Comparison of ENCODE assay signal across 13 cellular contexts in the genomic region with DNA sequence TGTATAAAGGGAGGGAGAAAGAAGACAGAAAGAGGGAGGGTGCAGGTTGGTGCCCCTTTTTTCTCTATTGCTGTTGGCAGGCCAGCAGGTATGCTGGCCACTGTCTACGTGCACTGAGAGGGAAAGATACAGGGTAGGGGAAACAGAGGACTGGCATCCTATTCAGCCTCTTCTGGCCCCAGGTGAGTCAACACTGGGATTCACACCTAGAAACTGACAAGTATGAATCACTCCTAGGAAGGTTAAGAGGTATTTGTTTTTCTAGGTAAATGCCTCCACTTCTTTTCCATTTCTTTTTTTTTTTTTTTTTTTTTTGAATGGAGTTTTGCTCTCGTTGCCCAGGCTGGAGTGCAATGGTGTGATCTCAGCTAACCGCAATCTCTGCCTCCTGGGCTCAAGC.
"Had no signal": no experiment of that assay in that cellular context is flagged by ENCODE, and none has a peak within 500 bp of the region (broad histone marks: within the 10 kb centered on the region; RNA-seq: fewer than 3 reads in every experiment).

No MANE protein-coding gene starts in this region.

- H3K36me3 ChIP-seq: cardiac muscle cell, thyroid gland, vagina had no signal

- H3K27me3 Mint-ChIP-seq: activated CD4-positive, alpha-beta memory T cell treated with anti-CD3 and anti-CD28 coated beads, Interleukin-2, amount 10 ng/mL, durations not matched to agents 7 days and 5 days; activated CD4-positive, alpha-beta T cell treated with anti-CD3 and anti-CD28 coated beads for 36 hours had no signal

- H3K9me3 Mint-ChIP-seq: activated CD4-positive, alpha-beta memory T cell treated with anti-CD3 and anti-CD28 coated beads, Interleukin-2, amount 10 ng/mL, durations not matched to agents 7 days and 5 days had no signal

- ATAC-seq: activated CD4-positive, alpha-beta T cell treated with anti-CD3 and anti-CD28 coated beads for 36 hours had no signal

- H3K27ac ChIP-seq: cardiac muscle cell, coronary artery, thyroid gland, vagina, VCaP had no signal

- H3K27ac Mint-ChIP-seq: activated CD4-positive, alpha-beta memory T cell treated with anti-CD3 and anti-CD28 coated beads, Interleukin-2, amount 10 ng/mL, durations not matched to agents 7 days and 5 days; activated CD4-positive, alpha-beta T cell treated with anti-CD3 and anti-CD28 coated beads for 36 hours had no signal

- DNase-seq: activated CD4-positive, alpha-beta memory T cell treated with anti-CD3 and anti-CD28 coated beads, Interleukin-2, amount 10 ng/mL, durations not matched to agents 7 days and 5 days; activated CD4-positive, alpha-beta T cell treated with anti-CD3 and anti-CD28 coated beads for 36 hours; activated gamma-delta T cell treated with Interleukin-2 at 50 U/mL for 16 hours; activated T-cell treated with anti-CD3 and anti-CD28 coated beads, Interleukin-2, amount 50 U/mL, for 48 hours; aorta; effector CD8-positive, alpha-beta T cell; midbrain; T1000; thyroid gland had no signal

- H3K4me3 Mint-ChIP-seq: activated CD4-positive, alpha-beta memory T cell treated with anti-CD3 and anti-CD28 coated beads, Interleukin-2, amount 10 ng/mL, durations not matched to agents 7 days and 5 days; activated CD4-positive, alpha-beta T cell treated with anti-CD3 and anti-CD28 coated beads for 36 hours had no signal

- H3K4me3 ChIP-seq: cardiac muscle cell, coronary artery, thyroid gland, vagina had no signal

- H3K27me3 ChIP-seq: cardiac muscle cell, thyroid gland, vagina had no signal

- H3K9me3 ChIP-seq: thyroid gland, vagina had no signal
